ENCODE assay signal across 21 cellular contexts in genomic region chr19:58510084-58510862, GRCh38.
"Had no signal": no experiment of that assay in that cellular context is flagged by ENCODE, and none has a peak within 500 bp of the region (broad histone marks: within the 10 kb centered on the region; RNA-seq: fewer than 3 reads in every experiment).

No MANE protein-coding gene starts in this region.

- H3K27me3 Mint-ChIP-seq: activated CD8-positive, alpha-beta memory T cell treated with anti-CD3 and anti-CD28 coated beads, Interleukin-2, amount 10 ng/mL, durations not matched to agents 7 days and 5 days; activated naive CD8-positive, alpha-beta T cell treated with anti-CD3 and anti-CD28 coated beads, Interleukin-2, amount 10 ng/mL, durations not matched to agents 7 days and 5 days; brain; central memory CD8-positive, alpha-beta T cell; memory B cell; naive thymus-derived CD8-positive, alpha-beta T cell had no signal

- H3K27ac Mint-ChIP-seq: activated CD8-positive, alpha-beta memory T cell treated with anti-CD3 and anti-CD28 coated beads, Interleukin-2, amount 10 ng/mL, durations not matched to agents 7 days and 5 days; activated naive CD8-positive, alpha-beta T cell treated with anti-CD3 and anti-CD28 coated beads, Interleukin-2, amount 10 ng/mL, durations not matched to agents 7 days and 5 days; memory B cell had no signal

- H3K4me3 Mint-ChIP-seq: activated CD8-positive, alpha-beta memory T cell treated with anti-CD3 and anti-CD28 coated beads, Interleukin-2, amount 10 ng/mL, durations not matched to agents 7 days and 5 days; activated naive CD8-positive, alpha-beta T cell treated with anti-CD3 and anti-CD28 coated beads, Interleukin-2, amount 10 ng/mL, durations not matched to agents 7 days and 5 days; brain; central memory CD8-positive, alpha-beta T cell; memory B cell had no signal

- DNase-seq: activated CD4-positive, alpha-beta T cell treated with anti-CD3 and anti-CD28 coated beads for 1 hour; activated CD4-positive, alpha-beta T cell treated with anti-CD3 and anti-CD28 coated beads, Interleukin-2, amount 50 U/mL, for 4 hours; activated CD8-positive, alpha-beta memory T cell treated with anti-CD3 and anti-CD28 coated beads, Interleukin-2, amount 10 ng/mL, durations not matched to agents 7 days and 5 days; activated gamma-delta T cell treated with Interleukin-2 at 50 U/mL for 16 hours; activated naive CD8-positive, alpha-beta T cell treated with anti-CD3 and anti-CD28 coated beads, Interleukin-2, amount 10 ng/mL, durations not matched to agents 7 days and 5 days; activated T-cell treated with anti-CD3 and anti-CD28 coated beads, Interleukin-2, amount 50 U/mL, for 1 hour; cortex of kidney; effector CD8-positive, alpha-beta T cell; foreskin fibroblast; hypothalamus; kidney; left ventricle myocardium inferior; naive thymus-derived CD8-positive, alpha-beta T cell; stimulated activated CD4-positive, alpha-beta T cell treated with anti-CD3 and anti-CD28 coated beads, Interleukin-4, amount 100 ng/mL, for 1 hour; stimulated activated naive CD4-positive, alpha-beta T cell treated with Interleukin-2 at 50 U/mL for 16 hours; substantia nigra; T1000; transverse colon had no signal

- ATAC-seq: activated CD8-positive, alpha-beta memory T cell treated with anti-CD3 and anti-CD28 coated beads, Interleukin-2, amount 10 ng/mL, durations not matched to agents 7 days and 5 days; naive thymus-derived CD8-positive, alpha-beta T cell had no signal
